In the genomic region with DNA sequence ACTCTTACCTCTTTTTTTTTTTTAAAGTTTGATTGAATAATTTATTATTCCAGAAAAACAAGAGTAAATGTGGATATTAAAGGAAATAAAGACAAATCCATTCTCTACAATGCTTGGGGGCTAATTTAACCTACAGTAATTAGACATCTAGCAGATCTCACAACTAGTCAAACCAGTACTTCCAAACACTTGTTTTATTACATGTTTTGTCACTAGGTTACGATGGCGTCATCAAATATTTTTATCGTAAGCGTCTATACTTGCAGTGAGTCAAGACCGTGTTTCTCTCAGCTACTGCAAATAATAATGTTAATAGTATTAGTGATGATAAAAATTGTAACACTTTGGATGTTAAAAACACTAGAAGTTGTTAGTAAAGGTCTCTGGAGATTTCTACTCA, we compare ENCODE assay signal across 8 cellular contexts.
DNase-seq lines count a peak whose midpoint lies in the region; ATAC-seq, FAIRE-seq and TF ChIP-seq lines count a peak whose summit lies in the region.
"Not testable (repeated sequence)": the region's sequence is repeated elsewhere in the genome, so short reads cannot be mapped to it uniquely, and the experiment has no call there.

No MANE protein-coding gene starts in this region.

- FAIRE-seq in A204.1 (lab: Jason Lieb, UNC) (peak; percentile 39), D721Med (lab: Jason Lieb, UNC) (peak; percentile 44), H54 (lab: Jason Lieb, UNC) (peak; percentile 23), frontal cortex (lab: Jason Lieb, UNC) (peak; percentile 17), kidney (lab: Jason Lieb, UNC) (peak; percentile 65)

- H3K4me1 Mint-ChIP-seq in central memory CD8-positive, alpha-beta T cell = not testable (repeated sequence)

- WGBS in smooth muscle cell (ENCODE audit: low lambda C conversion rate) = 90% methylated on average over 5 of the region's 5 CpGs

- not testable (repeated sequence) for H3K4me1 ChIP-seq in kidney (ENCODE audit: control insufficient read depth in 1 of 2, insufficient read depth in 1 of 2, low read depth in 1 of 2, low read length in 2 of 2); smooth muscle cell (ENCODE audit: low read depth)

- not testable (repeated sequence) for TF ChIP-seq POLR2A in H54 (IDR thresholded peaks at IDR 0.05; ENCODE audit: low read depth, low read length)

- not testable (repeated sequence) for H3K27me3 ChIP-seq in smooth muscle cell (ENCODE audit: low read depth)

- H3K4me3 Mint-ChIP-seq in central memory CD8-positive, alpha-beta T cell = not testable (repeated sequence)

- H3K27ac Mint-ChIP-seq in central memory CD8-positive, alpha-beta T cell (ENCODE audit: low read depth) = not testable (repeated sequence)

- H3K36me3 ChIP-seq in kidney (ENCODE audit: control insufficient read depth in 1 of 2, insufficient read depth in 2 of 2, low read length in 2 of 2); smooth muscle cell (ENCODE audit: low read depth): not testable (repeated sequence)

- not testable (repeated sequence) for H3K79me2 ChIP-seq in smooth muscle cell (ENCODE audit: low read depth)

- DNase-seq in D721Med (ENCODE audit: insufficient read length, low spot score); H54 (ENCODE audit: insufficient read length, low spot score); central memory CD8-positive, alpha-beta T cell (ENCODE audit: low spot score in 2 of 2); frontal cortex (ENCODE audit: low spot score in 2 of 2); kidney; smooth muscle cell (lab: John Stamatoyannopoulos, UW; ENCODE audit: unreplicated experiment): not testable (repeated sequence)

- not testable (repeated sequence) for H3F3A ChIP-seq in smooth muscle cell (ENCODE audit: low read depth)

- H3K27ac ChIP-seq in kidney (ENCODE audit: low read depth in 2 of 2, low read length in 2 of 2) = not testable (repeated sequence)
- peak overlapping the region; percentile 56 for H3K27ac ChIP-seq in smooth muscle cell (ENCODE audit: low read depth)

- not testable (repeated sequence) for H3K9me3 ChIP-seq in kidney (ENCODE audit: control insufficient read depth in 1 of 2, low read length in 2 of 2); smooth muscle cell (replicated peaks; ENCODE audit: low read depth)

- H3K9me3 Mint-ChIP-seq in central memory CD8-positive, alpha-beta T cell = not testable (repeated sequence)

- H2AFZ ChIP-seq in smooth muscle cell (ENCODE audit: low read depth) = not testable (repeated sequence)

- peak; percentile 56 for ATAC-seq in central memory CD8-positive, alpha-beta T cell (replicated peaks; ENCODE audit: extremely low read depth, poor library complexity, severe bottlenecking)
- ATAC-seq in esophagus mucosa = peak; percentile 63

- H3K4me3 ChIP-seq in kidney (ENCODE audit: low read length in 2 of 2); smooth muscle cell: not testable (repeated sequence)

- not testable (repeated sequence) for H4K20me1 ChIP-seq in smooth muscle cell (ENCODE audit: low read depth)

- not testable (repeated sequence) for H3K9ac ChIP-seq in kidney (ENCODE audit: low read length in 2 of 2); smooth muscle cell (ENCODE audit: low read depth)

- intact Hi-C loops in kidney (cut with DNase I) = not testable (repeated sequence)

- not testable (repeated sequence) for H3K4me2 ChIP-seq in smooth muscle cell

- H3K27me3 Mint-ChIP-seq in central memory CD8-positive, alpha-beta T cell = not testable (repeated sequence)

- not testable (repeated sequence) for H3K36me3 Mint-ChIP-seq in central memory CD8-positive, alpha-beta T cell (ENCODE audit: insufficient read depth)

- TF ChIP-seq CTCF in D721Med (IDR thresholded peaks at IDR 0.05; ENCODE audit: insufficient read depth, missing control alignments); kidney (IDR thresholded peaks at IDR 0.05; ENCODE audit: borderline replicate concordance, extremely low read depth, insufficient read depth); smooth muscle cell (IDR thresholded peaks at IDR 0.05; ENCODE audit: borderline replicate concordance, insufficient read depth, poor library complexity, severe bottlenecking): not testable (repeated sequence)
